In genomic region chr3:48663489-48664312, GRCh38 we compare ENCODE assay signal across 1 cellular context.
TF ChIP-seq lines count a peak whose summit lies in the region.

No MANE protein-coding gene starts in this region.

TF ChIP-seq in K562, 482 proteins besides CTCF, POLR2A, EP300 and RAD21 (continued from another document):
- peak; percentile 99 for TF ChIP-seq ATF7 (IDR thresholded peaks at IDR 0.05)
- TF ChIP-seq MXI1 (IDR thresholded peaks at IDR 0.05; ENCODE audit: low read depth, low read length): peak; percentile 39; the same call in 1 of the 2 replicates
- TF ChIP-seq XRCC3 (IDR thresholded peaks at IDR 0.05): no peak
- TF ChIP-seq PKNOX1 (IDR thresholded peaks at IDR 0.05): peak; percentile 62
- no peak for TF ChIP-seq MAFF (IDR thresholded peaks at IDR 0.05; ENCODE audit: low read length)
- no peak for TF ChIP-seq ZBED1 (IDR thresholded peaks at IDR 0.05)
- TF ChIP-seq TAL1 (IDR thresholded peaks at IDR 0.05): no peak
- no peak for TF ChIP-seq ZNF133 (CRISPR knock-in tag; IDR thresholded peaks at IDR 0.05)
- no peak for TF ChIP-seq STAT5A (IDR thresholded peaks at IDR 0.05; ENCODE audit: borderline replicate concordance, low read length)
- no peak for TF ChIP-seq TCF7L2 (IDR thresholded peaks at IDR 0.05; ENCODE audit: low read depth, low read length)
- peak; percentile 89 for TF ChIP-seq ELF2 (CRISPR knock-in tag; IDR thresholded peaks at IDR 0.05)
- TF ChIP-seq SAP30 (IDR thresholded peaks at IDR 0.05; ENCODE audit: borderline replicate concordance, insufficient read depth, low read depth, low read length, poor library complexity, severe bottlenecking): peak; percentile 41
- no peak for TF ChIP-seq ZBTB34 (CRISPR knock-in tag; IDR thresholded peaks at IDR 0.05)
- TF ChIP-seq FOXK1 (CRISPR knock-in tag; IDR thresholded peaks at IDR 0.05; ENCODE audit: borderline replicate concordance): 0 out of 2 replicates have a peak, but pooled peaks have one; percentile 61
- TF ChIP-seq MNT (conservative IDR thresholded peaks at IDR 0.05): peak; percentile 93 to 94
- 0 out of 2 replicates have a peak, but pooled peaks have one; percentile 41 for TF ChIP-seq ZNF589 (CRISPR knock-in tag; IDR thresholded peaks at IDR 0.05; ENCODE audit: low read depth)
- TF ChIP-seq ZBTB40 (IDR thresholded peaks at IDR 0.05): 0 out of 2 replicates have a peak, but pooled peaks have one; percentile 23
- TF ChIP-seq ZBTB40 (CRISPR knock-in tag; IDR thresholded peaks at IDR 0.05): no peak
- peak; percentile 91 for TF ChIP-seq JUND (IDR thresholded peaks at IDR 0.05; ENCODE audit: borderline replicate concordance, low read depth, low read length)
- peak; percentile 90; the same call in 2 of the 3 replicates for TF ChIP-seq JUND (tag; IDR thresholded peaks at IDR 0.05; ENCODE audit: borderline replicate concordance, low read depth, low read length)
- TF ChIP-seq AFF1 (IDR thresholded peaks at IDR 0.05; ENCODE audit: low read depth in 1 of 2, partially characterized antibody in 2 of 2): no peak
- TF ChIP-seq TBL1XR1 (IDR thresholded peaks at IDR 0.05; ENCODE audit: low read length in 2 of 2): no peak
- TF ChIP-seq FOXJ2 (tag; IDR thresholded peaks at IDR 0.05): no peak
